ENCODE assay signal across 16 cellular contexts in the genomic region with DNA sequence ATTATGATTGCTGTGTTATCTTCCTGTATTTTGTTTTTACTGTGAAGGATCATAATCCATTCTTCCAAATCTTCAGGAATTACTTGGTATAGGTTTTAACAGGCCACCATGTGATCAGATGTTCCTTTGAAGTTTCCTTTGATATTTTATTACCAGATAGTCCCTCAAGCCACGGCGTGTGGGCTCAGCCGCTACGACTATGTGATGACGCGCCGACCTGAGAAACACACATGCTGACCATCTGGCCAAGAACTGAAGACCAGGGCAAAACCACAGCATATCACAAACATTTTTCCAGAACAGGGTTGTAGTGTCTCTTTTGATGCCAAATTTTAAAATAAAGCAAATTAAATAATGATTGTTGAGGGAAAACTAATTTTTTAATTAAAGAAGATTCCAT.
"Had no signal": no experiment of that assay in that cellular context is flagged by ENCODE, and none has a peak within 500 bp of the region (broad histone marks: within the 10 kb centered on the region; RNA-seq: fewer than 3 reads in every experiment).

No MANE protein-coding gene starts in this region.

- ATAC-seq: activated CD8-positive, alpha-beta T cell treated with anti-CD3 and anti-CD28 coated beads, Interleukin-2, amount 10 ng/mL, durations not matched to agents 7 days and 5 days; esophagus mucosa; left colon had no signal

- H3K27me3 ChIP-seq: cardiac muscle cell, sigmoid colon, SJCRH30, upper lobe of left lung had no signal

- H3K9me3 Mint-ChIP-seq: activated T-helper 1 cell treated with anti-CD3 and anti-CD28 coated beads, Interleukin-12 subunit alpha, Interleukin-12 subunit beta, Interleukin-2, Interleukin-4 antibody, amounts not matched to agents 30 ng/mL and 10 ng/mL and 1 ng/mL, durations not matched to agents 14 hours and 24 hours and 36 hours; dendritic cell treated with granulocyte-macrophage colony-stimulating factor and Interleukin-4, amounts not matched to agents 40 ng/mL and 50 ng/mL, for 4 days had no signal

- DNase-seq: activated CD4-positive, alpha-beta T cell treated with anti-CD3 and anti-CD28 coated beads for 48 hours; activated CD8-positive, alpha-beta memory T cell treated with anti-CD3 and anti-CD28 coated beads, Interleukin-2, amount 50 U/mL, for 48 hours; activated CD8-positive, alpha-beta T cell treated with anti-CD3 and anti-CD28 coated beads, Interleukin-2, amount 10 ng/mL, durations not matched to agents 7 days and 5 days; activated naive CD4-positive, alpha-beta T cell treated with Interleukin-2 at 50 U/mL for 16 hours; endodermal cell; left colon; sigmoid colon; SJCRH30; stimulated activated CD4-positive, alpha-beta T cell treated with anti-CD3 and anti-CD28 coated beads, Interleukin-12 subunit alpha, Interleukin-12 subunit beta, amount 100 ng/mL, for 4 hours; stimulated activated naive CD4-positive, alpha-beta T cell treated with Interleukin-2 at 50 U/mL for 16 hours; upper lobe of left lung had no signal

- H3K4me3 ChIP-seq: cardiac muscle cell, sigmoid colon, SJCRH30, upper lobe of left lung had no signal

- H3K27ac Mint-ChIP-seq: activated CD8-positive, alpha-beta T cell treated with anti-CD3 and anti-CD28 coated beads, Interleukin-2, amount 10 ng/mL, durations not matched to agents 7 days and 5 days; activated T-helper 1 cell treated with anti-CD3 and anti-CD28 coated beads, Interleukin-12 subunit alpha, Interleukin-12 subunit beta, Interleukin-2, Interleukin-4 antibody, amounts not matched to agents 30 ng/mL and 10 ng/mL and 1 ng/mL, durations not matched to agents 14 hours and 24 hours and 36 hours; dendritic cell treated with granulocyte-macrophage colony-stimulating factor and Interleukin-4, amounts not matched to agents 40 ng/mL and 50 ng/mL, for 4 days; endodermal cell had no signal

- H3K27me3 Mint-ChIP-seq: dendritic cell treated with granulocyte-macrophage colony-stimulating factor and Interleukin-4, amounts not matched to agents 40 ng/mL and 50 ng/mL, for 4 days had no signal

- H3K4me3 Mint-ChIP-seq: activated CD8-positive, alpha-beta T cell treated with anti-CD3 and anti-CD28 coated beads, Interleukin-2, amount 10 ng/mL, durations not matched to agents 7 days and 5 days; activated T-helper 1 cell treated with anti-CD3 and anti-CD28 coated beads, Interleukin-12 subunit alpha, Interleukin-12 subunit beta, Interleukin-2, Interleukin-4 antibody, amounts not matched to agents 30 ng/mL and 10 ng/mL and 1 ng/mL, durations not matched to agents 14 hours and 24 hours and 36 hours; dendritic cell treated with granulocyte-macrophage colony-stimulating factor and Interleukin-4, amounts not matched to agents 40 ng/mL and 50 ng/mL, for 4 days; endodermal cell; nephron had no signal

- H3K36me3 ChIP-seq: SJCRH30 had no signal

- H3K27ac ChIP-seq: cardiac muscle cell, SJCRH30 had no signal

- H3K9me3 ChIP-seq: sigmoid colon, SJCRH30, upper lobe of left lung had no signal

- H3K4me1 ChIP-seq: SJCRH30, upper lobe of left lung had no signal
